Comparison of ENCODE assay signal across 9 cellular contexts in genomic region chr15:51828621-51829359, GRCh38. TPM values are rescaled to one million over a fixed set of nuclear protein-coding genes. Genes with fewer than 3 reads are reported as not detected.
A peak's percentile ranks its signal among the peaks of the same experiment; 100 is the strongest.
DNase-seq lines count a peak whose midpoint lies in the region; ATAC-seq, FAIRE-seq and TF ChIP-seq lines count a peak whose summit lies in the region.
"Had no signal": no experiment of that assay in that cellular context is flagged by ENCODE, and none has a peak within 500 bp of the region (broad histone marks: within the 10 kb centered on the region; RNA-seq: fewer than 3 reads in every experiment).

No MANE protein-coding gene starts in this region.

- no peak for FAIRE-seq in kidney (lab: Jason Lieb, UNC)

- H3K4me3 ChIP-seq in kidney (ENCODE audit: low read length in 2 of 2), result peak overlapping the region; percentile 76 to 89
- H3K4me3 ChIP-seq in thymus (ENCODE audit: low read length), result peak overlapping the region; percentile 97
- no peak overlapping the region for H3K4me3 ChIP-seq in prostate gland

- peak overlapping the region in 1 of 2 donors; percentile 95 for H3K27ac ChIP-seq in kidney (ENCODE audit: low read depth in 2 of 2, low read length in 2 of 2)
- H3K27ac ChIP-seq in thymus (ENCODE audit: low read depth), result no peak overlapping the region
- peak overlapping the region in 1 of 2 donors; percentile 89 for H3K27ac ChIP-seq in prostate gland

- no peak for DNase-seq in activated naive CD4-positive, alpha-beta T cell treated with anti-CD3 and anti-CD28 coated beads for 36 hours
- no peak for DNase-seq in activated naive CD4-positive, alpha-beta T cell treated with Interleukin-2 at 50 U/mL for 16 hours
- no peak for DNase-seq in activated T-helper 1 cell treated with anti-CD3 and anti-CD28 coated beads, Interleukin-12 subunit alpha, Interleukin-12 subunit beta, Interleukin-2, Interleukin-4 antibody, amounts not matched to agents 30 ng/mL and 10 ng/mL and 1 ng/mL, durations not matched to agents 14 hours and 24 hours and 36 hours (ENCODE audit: low spot score)
- DNase-seq in kidney, result no peak
- no peak for DNase-seq in NCI-H2029 (lab: John Stamatoyannopoulos, UW)
- DNase-seq in prostate gland (ENCODE audit: low spot score), result no peak

- intact Hi-C loops in activated naive CD4-positive, alpha-beta T cell treated with anti-CD3 and anti-CD28 coated beads for 36 hours (cut with micrococcal nuclease), result loop anchor here (2.0 kb wide), 1 partner anchor 142 kb away; the partner anchor contains the start of gene LEO1
- intact Hi-C loops in activated T-helper 1 cell treated with anti-CD3 and anti-CD28 coated beads, Interleukin-12 subunit alpha, Interleukin-12 subunit beta, Interleukin-2, Interleukin-4 antibody, amounts not matched to agents 30 ng/mL and 10 ng/mL and 1 ng/mL, durations not matched to agents 14 hours and 24 hours and 36 hours (cut with micrococcal nuclease), result loop anchor here (1.0 to 5.0 kb wide), 3 partner anchors 52 to 143 kb away; partner anchors contain the start of genes LEO1 and TMOD2
- intact Hi-C loops in kidney (cut with DNase I), result no loop called here
- intact Hi-C loops in prostate gland (cut with DNase I), result no loop called here

- no peak for ATAC-seq in HG03571 (IDR thresholded peaks at IDR 0.05; ENCODE audit: unreplicated experiment)

- H3K9me3 Mint-ChIP-seq in activated naive CD4-positive, alpha-beta T cell treated with anti-CD3 and anti-CD28 coated beads for 36 hours, result no peaks in the 10 kb centered on the region
- no peaks in the 10 kb centered on the region for H3K9me3 Mint-ChIP-seq in activated T-helper 1 cell treated with anti-CD3 and anti-CD28 coated beads, Interleukin-12 subunit alpha, Interleukin-12 subunit beta, Interleukin-2, Interleukin-4 antibody, amounts not matched to agents 30 ng/mL and 10 ng/mL and 1 ng/mL, durations not matched to agents 14 hours and 24 hours and 36 hours

- no peaks in the 10 kb centered on the region for H3K27me3 ChIP-seq in thymus (ENCODE audit: control insufficient read depth, insufficient read depth)
- no peaks in the 10 kb centered on the region for H3K27me3 ChIP-seq in prostate gland (replicated peaks; ENCODE audit: insufficient read depth)
- H3K27me3 ChIP-seq: BLaER1 had no signal

- H3K4me1 Mint-ChIP-seq in activated naive CD4-positive, alpha-beta T cell treated with anti-CD3 and anti-CD28 coated beads for 36 hours (ENCODE audit: low read depth), result peaks cover 35% of the 10 kb centered on the region
- H3K4me1 Mint-ChIP-seq in activated T-helper 1 cell treated with anti-CD3 and anti-CD28 coated beads, Interleukin-12 subunit alpha, Interleukin-12 subunit beta, Interleukin-2, Interleukin-4 antibody, amounts not matched to agents 30 ng/mL and 10 ng/mL and 1 ng/mL, durations not matched to agents 14 hours and 24 hours and 36 hours (ENCODE audit: low read depth), result peaks cover 42% of the 10 kb centered on the region

- no peak overlapping the region for H3K27ac Mint-ChIP-seq in activated naive CD4-positive, alpha-beta T cell treated with anti-CD3 and anti-CD28 coated beads for 36 hours
- H3K27ac Mint-ChIP-seq in activated T-helper 1 cell treated with anti-CD3 and anti-CD28 coated beads, Interleukin-12 subunit alpha, Interleukin-12 subunit beta, Interleukin-2, Interleukin-4 antibody, amounts not matched to agents 30 ng/mL and 10 ng/mL and 1 ng/mL, durations not matched to agents 14 hours and 24 hours and 36 hours, result no peak overlapping the region

- H3K36me3 ChIP-seq in kidney (ENCODE audit: control insufficient read depth in 1 of 2, insufficient read depth in 2 of 2, low read length in 2 of 2), result no peaks in the 10 kb centered on the region
- H3K36me3 ChIP-seq in thymus (ENCODE audit: control insufficient read depth, insufficient read depth), result no peaks in the 10 kb centered on the region
- H3K36me3 ChIP-seq in prostate gland, result no peaks in the 10 kb centered on the region
- H3K36me3 ChIP-seq: BLaER1 had no signal

- peaks cover 1% of the 10 kb centered on the region for H3K36me3 Mint-ChIP-seq in activated naive CD4-positive, alpha-beta T cell treated with anti-CD3 and anti-CD28 coated beads for 36 hours (ENCODE audit: low read depth)
- H3K36me3 Mint-ChIP-seq in activated T-helper 1 cell treated with anti-CD3 and anti-CD28 coated beads, Interleukin-12 subunit alpha, Interleukin-12 subunit beta, Interleukin-2, Interleukin-4 antibody, amounts not matched to agents 30 ng/mL and 10 ng/mL and 1 ng/mL, durations not matched to agents 14 hours and 24 hours and 36 hours (ENCODE audit: low read depth), result peaks cover 5% of the 10 kb centered on the region

- H3K9ac ChIP-seq in kidney (ENCODE audit: low read length in 2 of 2), result no peak overlapping the region

- TF ChIP-seq POLR2A in prostate gland (IDR thresholded peaks at IDR 0.05), result no peak

- H3K4me1 ChIP-seq in kidney (ENCODE audit: control insufficient read depth in 1 of 2, insufficient read depth in 1 of 2, low read depth in 1 of 2, low read length in 2 of 2) (peaks cover 3 to 19% of the 10 kb centered on the region in 2 donors), thymus (ENCODE audit: control insufficient read depth, insufficient read depth, low read length) (peaks cover 11% of the 10 kb centered on the region), prostate gland (replicated peaks) (no peaks in the 10 kb centered on the region)

- H3K27me3 Mint-ChIP-seq in activated naive CD4-positive, alpha-beta T cell treated with anti-CD3 and anti-CD28 coated beads for 36 hours (ENCODE audit: low read depth), result no peaks in the 10 kb centered on the region
- peaks cover 2% of the 10 kb centered on the region for H3K27me3 Mint-ChIP-seq in activated T-helper 1 cell treated with anti-CD3 and anti-CD28 coated beads, Interleukin-12 subunit alpha, Interleukin-12 subunit beta, Interleukin-2, Interleukin-4 antibody, amounts not matched to agents 30 ng/mL and 10 ng/mL and 1 ng/mL, durations not matched to agents 14 hours and 24 hours and 36 hours (ENCODE audit: insufficient read depth)

- H3K9me3 ChIP-seq in kidney (ENCODE audit: control insufficient read depth in 1 of 2, low read length in 2 of 2) (no peaks in the 10 kb centered on the region), thymus (ENCODE audit: control insufficient read depth) (no peaks in the 10 kb centered on the region), prostate gland (no peaks in the 10 kb centered on the region)
- H3K9me3 ChIP-seq: BLaER1 had no signal

- peak overlapping the region; percentile 89 for H3K4me3 Mint-ChIP-seq in activated naive CD4-positive, alpha-beta T cell treated with anti-CD3 and anti-CD28 coated beads for 36 hours
- peak overlapping the region; percentile 86 for H3K4me3 Mint-ChIP-seq in activated T-helper 1 cell treated with anti-CD3 and anti-CD28 coated beads, Interleukin-12 subunit alpha, Interleukin-12 subunit beta, Interleukin-2, Interleukin-4 antibody, amounts not matched to agents 30 ng/mL and 10 ng/mL and 1 ng/mL, durations not matched to agents 14 hours and 24 hours and 36 hours

- CTCF ChIA-PET in activated naive CD4-positive, alpha-beta T cell treated with anti-CD3 and anti-CD28 coated beads for 36 hours (lab: Charles Lee), result no interaction called here

- TF ChIP-seq CTCF in kidney (IDR thresholded peaks at IDR 0.05; ENCODE audit: borderline replicate concordance, extremely low read depth, insufficient read depth) (no peak), prostate gland (IDR thresholded peaks at IDR 0.05) (no peak)

- 91% methylated on average over 9 of the region's 9 CpGs for WGBS in thymus
- 88% methylated on average over 9 of the region's 9 CpGs for WGBS in prostate gland

RNA-seq across cellular contexts. Expression of gene TMOD3, which starts 0.7 kb away (rescaled TPM):
- 10 to 100 TPM; 45.9 to 52.8 TPM for total RNA-seq in activated naive CD4-positive, alpha-beta T cell treated with anti-CD3 and anti-CD28 coated beads for 36 hours
- 59.2 and 60.2 TPM in 2 replicates for total RNA-seq in activated T-helper 1 cell treated with anti-CD3 and anti-CD28 coated beads, Interleukin-12 subunit alpha, Interleukin-12 subunit beta, Interleukin-2, Interleukin-4 antibody, amounts not matched to agents 30 ng/mL and 10 ng/mL and 1 ng/mL, durations not matched to agents 14 hours and 24 hours and 36 hours
- total RNA-seq in kidney (49.0 TPM), prostate gland (10 to 100 TPM; 17.2 to 19.6 TPM)
- polyA plus RNA-seq in kidney (ENCODE audit: insufficient read depth, low read depth, low replicate concordance) (8.9 TPM), thymus (15.8 TPM)

Comparison
In these comparisons a context has a peak if more than half of its experiments do, and no peak if none do; other contexts are left out.
1. H3K4me3 ChIP-seq: peak in kidney (2 of 2) and thymus (single experiment); none in prostate gland (0 of 2).
2. intact Hi-C loops: an anchor here in activated naive CD4-positive, alpha-beta T cell treated with anti-CD3 and anti-CD28 coated beads for 36 hours (2.0 kb wide) and activated T-helper 1 cell treated with anti-CD3 and anti-CD28 coated beads, Interleukin-12 subunit alpha, Interleukin-12 subunit beta, Interleukin-2, Interleukin-4 antibody, amounts not matched to agents 30 ng/mL and 10 ng/mL and 1 ng/mL, durations not matched to agents 14 hours and 24 hours and 36 hours (1.0 to 5.0 kb wide); none called in kidney and prostate gland.